Comparison of ENCODE assay signal across 1 cellular context in genomic region chr1:160781914-160782689, GRCh38.
TF ChIP-seq lines count a peak whose summit lies in the region.

No MANE protein-coding gene starts in this region.

TF ChIP-seq in GM12878, 131 proteins besides CTCF, POLR2A, EP300 and RAD21 (continued from another document and continues in another):
- TF ChIP-seq CUX1 (IDR thresholded peaks at IDR 0.05; ENCODE audit: insufficient replicate concordance, low read depth, low read length): no peak
- TF ChIP-seq RELB (IDR thresholded peaks at IDR 0.05; ENCODE audit: low read depth): peak; percentile 95
- TF ChIP-seq CREB1 (IDR thresholded peaks at IDR 0.05; ENCODE audit: low read depth): peak; percentile 55; the same call in 1 of the 2 replicates
- peak; percentile 65 to 67 for TF ChIP-seq BHLHE40 (IDR thresholded peaks at IDR 0.05; ENCODE audit: borderline replicate concordance in 1 of 2, low read depth in 2 of 2, low read length in 1 of 2)
- no peak for TF ChIP-seq LARP7 (IDR thresholded peaks at IDR 0.05)
- no peak for TF ChIP-seq USF2 (IDR thresholded peaks at IDR 0.05; ENCODE audit: borderline replicate concordance, low read depth, low read length)
- peak; percentile 99 for TF ChIP-seq IKZF1 (conservative IDR thresholded peaks at IDR 0.05)
- TF ChIP-seq MYB (IDR thresholded peaks at IDR 0.05; ENCODE audit: borderline replicate concordance, low read depth, low read length): no peak
- TF ChIP-seq ZNF217 (IDR thresholded peaks at IDR 0.05): peak; percentile 99
- no peak; the same call in 1 of the 2 replicates for TF ChIP-seq ZBTB40 (IDR thresholded peaks at IDR 0.05; ENCODE audit: borderline replicate concordance)
- no peak for TF ChIP-seq NR2C1 (IDR thresholded peaks at IDR 0.05)
- peak; percentile 99 for TF ChIP-seq IKZF2 (IDR thresholded peaks at IDR 0.05)
- peak; percentile 91 for TF ChIP-seq ATF7 (IDR thresholded peaks at IDR 0.05; ENCODE audit: low read depth)
- peak; percentile 100 for TF ChIP-seq EED (IDR thresholded peaks at IDR 0.05; ENCODE audit: low read depth)
- TF ChIP-seq SREBF1 (IDR thresholded peaks at IDR 0.05; ENCODE audit: low read length): no peak
- no peak; the same call in 1 of the 2 replicates for TF ChIP-seq SMC3 (IDR thresholded peaks at IDR 0.05; ENCODE audit: borderline replicate concordance, low read length)
- TF ChIP-seq ZBTB11 (CRISPR knock-in tag; IDR thresholded peaks at IDR 0.05): no peak
- TF ChIP-seq MAX (IDR thresholded peaks at IDR 0.05; ENCODE audit: low read depth, low read length): no peak
- no peak for TF ChIP-seq ZNF207 (IDR thresholded peaks at IDR 0.05; ENCODE audit: borderline replicate concordance)
- no peak; the same call in 1 of the 2 replicates for TF ChIP-seq CHD2 (IDR thresholded peaks at IDR 0.05; ENCODE audit: borderline replicate concordance, low read depth, low read length)
- 0 out of 2 replicates have a peak, but pooled peaks have one; percentile 24 for TF ChIP-seq PKNOX1 (IDR thresholded peaks at IDR 0.05)
- 0 out of 2 replicates have a peak, but pooled peaks have one; percentile 38 for TF ChIP-seq KDM1A (IDR thresholded peaks at IDR 0.05; ENCODE audit: borderline replicate concordance)
- TF ChIP-seq MTA2 (IDR thresholded peaks at IDR 0.05; ENCODE audit: low read depth): peak; percentile 66; the same call in 1 of the 2 replicates
- TF ChIP-seq ZSCAN29 (IDR thresholded peaks at IDR 0.05): no peak
- no peak for TF ChIP-seq E2F4 (IDR thresholded peaks at IDR 0.05; ENCODE audit: low read depth, low read length)
- TF ChIP-seq ZNF24 (IDR thresholded peaks at IDR 0.05): no peak; the same call in 1 of the 2 replicates
- no peak for TF ChIP-seq CEBPB (IDR thresholded peaks at IDR 0.05; ENCODE audit: borderline replicate concordance in 1 of 2, low read depth in 2 of 2, low read length in 2 of 2)
- TF ChIP-seq PAX5 (IDR thresholded peaks at IDR 0.05; ENCODE audit: borderline replicate concordance, low read depth, low read length): peak; percentile 74; the same call in 1 of the 2 replicates
- peak; percentile 88 for TF ChIP-seq TCF12 (IDR thresholded peaks at IDR 0.05; ENCODE audit: low read depth, low read length)
- TF ChIP-seq YBX1 (IDR thresholded peaks at IDR 0.05): no peak
- TF ChIP-seq RFX5 (IDR thresholded peaks at IDR 0.05; ENCODE audit: low read depth, low read length): no peak
- TF ChIP-seq NFIC (IDR thresholded peaks at IDR 0.05; ENCODE audit: low read depth, low read length): peak; percentile 78
- no peak for TF ChIP-seq PML (IDR thresholded peaks at IDR 0.05; ENCODE audit: low read length)
- TF ChIP-seq BCLAF1 (IDR thresholded peaks at IDR 0.05): no peak
- TF ChIP-seq MLLT1 (IDR thresholded peaks at IDR 0.05): peak; percentile 78; the same call in 1 of the 2 replicates
- TF ChIP-seq FOXK2 (IDR thresholded peaks at IDR 0.05): no peak
